ENCODE assay signal across 35 cellular contexts in genomic region chr18:29821544-29821943, GRCh38.
"Had no signal": no experiment of that assay in that cellular context is flagged by ENCODE, and none has a peak within 500 bp of the region (broad histone marks: within the 10 kb centered on the region; RNA-seq: fewer than 3 reads in every experiment).

No MANE protein-coding gene starts in this region.

- H3K36me3 ChIP-seq: MG63 had no signal

- H3K9me3 ChIP-seq: MG63 had no signal

- H3K4me3 ChIP-seq: MG63 had no signal

- H3K27me3 ChIP-seq: MG63 had no signal

- DNase-seq: Karpas-422, Kasumi-1, KG1, MG63, MM.1S, MV-4-11, NCI-H1048, NCI-H1092, NCI-H1092 treated with DMSO at 0.1 percent for 48 hours, NCI-H1105, NCI-H1105 treated with DMSO at 0.1 percent for 48 hours, NCI-H1417, NCI-H1417 treated with DMSO at 0.1 percent for 48 hours, NCI-H1436, NCI-H1436 treated with DMSO at 0.1 percent for 48 hours, NCI-H146, NCI-H1694, NCI-H1694 treated with DMSO at 0.1 percent for 48 hours, NCI-H187, NCI-H187 treated with DMSO at 0.1 percent for 48 hours, NCI-H1930, NCI-H2029, NCI-H2029 treated with DMSO at 0.1 percent for 48 hours, NCI-H2081, NCI-H2081 treated with DMSO at 0.1 percent for 48 hours, NCI-H2107, NCI-H2171, NCI-H2171 treated with DMSO at 0.1 percent for 48 hours, NCI-H2227 treated with DMSO at 0.1 percent for 48 hours, NCI-H226, NCI-H345, NCI-H446, NCI-H446 treated with DMSO at 0.1 percent for 48 hours, NCI-H510A had no signal

- H3K9ac ChIP-seq: KMS-11 had no signal

- H3K27ac ChIP-seq: KMS-11 had no signal

- H3K4me2 ChIP-seq: KMS-11 had no signal
